ENCODE assay signal across 12 cellular contexts in the genomic region with DNA sequence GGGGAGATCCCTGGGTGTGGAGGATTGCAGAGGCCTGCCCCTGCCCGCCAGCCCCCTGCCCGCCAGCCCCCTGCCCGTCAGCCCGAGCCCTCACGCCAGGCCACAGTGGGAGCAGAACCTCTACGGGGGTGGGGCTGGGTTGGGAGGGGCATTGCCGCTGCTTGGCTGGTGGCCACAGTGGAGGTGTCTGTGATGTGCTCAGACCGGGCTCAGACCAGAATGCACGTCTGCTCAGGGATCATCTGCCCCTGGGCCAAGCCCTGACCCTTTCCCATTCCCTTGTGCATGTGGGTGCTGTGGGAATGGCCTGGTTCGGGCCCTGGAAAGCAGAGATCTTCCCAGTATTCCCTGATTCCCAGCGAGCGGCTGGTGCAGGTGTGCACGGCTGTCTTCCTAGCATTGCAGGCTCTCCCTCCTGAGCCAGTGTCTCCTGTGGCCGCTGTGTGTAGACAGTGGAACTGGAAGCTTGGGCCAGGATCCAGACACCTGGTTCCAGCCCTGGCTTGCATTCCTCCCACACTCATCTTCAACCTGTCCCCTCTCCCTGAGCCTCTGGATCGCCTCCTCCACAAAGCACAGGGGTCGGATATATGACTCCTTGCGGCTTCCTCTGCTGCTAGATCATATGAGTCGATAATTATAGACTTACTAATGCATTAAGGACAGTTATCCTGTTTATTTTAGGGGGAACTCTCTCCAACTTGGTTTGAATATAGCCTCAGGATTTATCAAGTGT.
A peak's percentile ranks its signal among the peaks of the same experiment; 100 is the strongest.
DNase-seq lines count a peak whose midpoint lies in the region; ATAC-seq and TF ChIP-seq lines count a peak whose summit lies in the region.
"Had no signal": no experiment of that assay in that cellular context is flagged by ENCODE, and none has a peak within 500 bp of the region (broad histone marks: within the 10 kb centered on the region; RNA-seq: fewer than 3 reads in every experiment).

No MANE protein-coding gene starts in this region.

- intact Hi-C loops in activated naive CD4-positive, alpha-beta T cell treated with anti-CD3 and anti-CD28 coated beads for 36 hours (cut with micrococcal nuclease), result loop anchor here (5.0 kb wide), 2 partner anchors 88 to 433 kb away; a partner anchor contains a TSS

- ATAC-seq in activated naive CD8-positive, alpha-beta T cell treated with anti-CD3 and anti-CD28 coated beads, Interleukin-2, amount 10 ng/mL, durations not matched to agents 7 days and 5 days (ENCODE audit: low read depth), result no peak
- ATAC-seq in GM19463 (IDR thresholded peaks at IDR 0.05; ENCODE audit: unreplicated experiment), result no peak
- no peak for ATAC-seq in HG02623 (IDR thresholded peaks at IDR 0.05; ENCODE audit: unreplicated experiment)
- ATAC-seq in GM19351 (IDR thresholded peaks at IDR 0.05; ENCODE audit: unreplicated experiment), result no peak

- peak; percentile 3 for DNase-seq in activated naive CD4-positive, alpha-beta T cell treated with anti-CD3 and anti-CD28 coated beads for 36 hours
- no peak for DNase-seq in activated naive CD4-positive, alpha-beta T cell treated with anti-CD3 and anti-CD28 coated beads, Interleukin-2, amount 10 ng/mL, durations not matched to agents 7 days and 5 days
- no peak for DNase-seq in activated naive CD8-positive, alpha-beta T cell treated with anti-CD3 and anti-CD28 coated beads, Interleukin-2, amount 10 ng/mL, durations not matched to agents 7 days and 5 days
- DNase-seq in islet precursor cell (peak; percentile 49), type B pancreatic cell (ENCODE audit: extremely low spot score, unreplicated experiment) (no peak)
- DNase-seq: activated CD4-positive, alpha-beta T cell treated with anti-CD3 and anti-CD28 coated beads, Interleukin-2, amount 50 U/mL, for 48 hours; ovary; stimulated activated CD4-positive, alpha-beta T cell treated with anti-CD3 and anti-CD28 coated beads, Interleukin-4, amount 100 ng/mL, for 4 hours had no signal

- POLR2A ChIA-PET in activated naive CD8-positive, alpha-beta T cell treated with anti-CD3 and anti-CD28 coated beads, Interleukin-2, amount 10 ng/mL, durations not matched to agents 7 days and 5 days (lab: Charles Lee), result no interaction called here

- H3K27ac Mint-ChIP-seq in activated naive CD4-positive, alpha-beta T cell treated with anti-CD3 and anti-CD28 coated beads for 36 hours, result no peak overlapping the region
- H3K27ac Mint-ChIP-seq in activated naive CD4-positive, alpha-beta T cell treated with anti-CD3 and anti-CD28 coated beads, Interleukin-2, amount 10 ng/mL, durations not matched to agents 7 days and 5 days, result no peak overlapping the region
- peak overlapping the region; percentile 4 for H3K27ac Mint-ChIP-seq in activated naive CD8-positive, alpha-beta T cell treated with anti-CD3 and anti-CD28 coated beads, Interleukin-2, amount 10 ng/mL, durations not matched to agents 7 days and 5 days
- H3K27ac Mint-ChIP-seq in type B pancreatic cell, result peak overlapping the region; percentile 20
- H3K27ac Mint-ChIP-seq: B cell had no signal

- no peaks in the 10 kb centered on the region for H3K36me3 Mint-ChIP-seq in activated naive CD4-positive, alpha-beta T cell treated with anti-CD3 and anti-CD28 coated beads for 36 hours (ENCODE audit: low read depth)
- no peaks in the 10 kb centered on the region for H3K36me3 Mint-ChIP-seq in activated naive CD4-positive, alpha-beta T cell treated with anti-CD3 and anti-CD28 coated beads, Interleukin-2, amount 10 ng/mL, durations not matched to agents 7 days and 5 days
- H3K36me3 Mint-ChIP-seq in activated naive CD8-positive, alpha-beta T cell treated with anti-CD3 and anti-CD28 coated beads, Interleukin-2, amount 10 ng/mL, durations not matched to agents 7 days and 5 days, result peaks cover 2% of the 10 kb centered on the region
- H3K36me3 Mint-ChIP-seq in type B pancreatic cell, result no peaks in the 10 kb centered on the region

- TF ChIP-seq CTCF in type B pancreatic cell (conservative IDR thresholded peaks at IDR 0.05), result no peak

- CTCF ChIA-PET in activated naive CD4-positive, alpha-beta T cell treated with anti-CD3 and anti-CD28 coated beads for 36 hours (lab: Charles Lee), result interaction anchor here (0.9 to 1.2 kb wide), 3 partner anchors 114 to 164 kb away, joined by 3 to 5 read pairs (median 3); no protein-coding TSS in a partner anchor
- CTCF ChIA-PET in activated naive CD4-positive, alpha-beta T cell treated with anti-CD3 and anti-CD28 coated beads, Interleukin-2, amount 10 ng/mL, durations not matched to agents 7 days and 5 days (lab: Charles Lee), result interaction anchor here (1.2 to 2.5 kb wide), 2 partner anchors 141 to 164 kb away, joined by 3 to 7 read pairs; no protein-coding TSS in a partner anchor

- H3K4me1 Mint-ChIP-seq in activated naive CD4-positive, alpha-beta T cell treated with anti-CD3 and anti-CD28 coated beads for 36 hours (ENCODE audit: low read depth), result peaks cover 88% of the 10 kb centered on the region
- peaks cover 77% of the 10 kb centered on the region for H3K4me1 Mint-ChIP-seq in activated naive CD4-positive, alpha-beta T cell treated with anti-CD3 and anti-CD28 coated beads, Interleukin-2, amount 10 ng/mL, durations not matched to agents 7 days and 5 days
- H3K4me1 Mint-ChIP-seq in activated naive CD8-positive, alpha-beta T cell treated with anti-CD3 and anti-CD28 coated beads, Interleukin-2, amount 10 ng/mL, durations not matched to agents 7 days and 5 days, result peaks cover 63% of the 10 kb centered on the region
- peaks cover 26% of the 10 kb centered on the region for H3K4me1 Mint-ChIP-seq in type B pancreatic cell (ENCODE audit: unreplicated experiment)

- H3K4me3 Mint-ChIP-seq in activated naive CD4-positive, alpha-beta T cell treated with anti-CD3 and anti-CD28 coated beads for 36 hours, result no peak overlapping the region
- H3K4me3 Mint-ChIP-seq in activated naive CD4-positive, alpha-beta T cell treated with anti-CD3 and anti-CD28 coated beads, Interleukin-2, amount 10 ng/mL, durations not matched to agents 7 days and 5 days, result no peak overlapping the region
- H3K4me3 Mint-ChIP-seq in activated naive CD8-positive, alpha-beta T cell treated with anti-CD3 and anti-CD28 coated beads, Interleukin-2, amount 10 ng/mL, durations not matched to agents 7 days and 5 days, result no peak overlapping the region
- H3K4me3 Mint-ChIP-seq in type B pancreatic cell, result peak overlapping the region; percentile 9
- H3K4me3 Mint-ChIP-seq: B cell had no signal

- no peaks in the 10 kb centered on the region for H3K27me3 Mint-ChIP-seq in activated naive CD4-positive, alpha-beta T cell treated with anti-CD3 and anti-CD28 coated beads for 36 hours (ENCODE audit: low read depth)
- peaks cover 3% of the 10 kb centered on the region for H3K27me3 Mint-ChIP-seq in activated naive CD4-positive, alpha-beta T cell treated with anti-CD3 and anti-CD28 coated beads, Interleukin-2, amount 10 ng/mL, durations not matched to agents 7 days and 5 days
- H3K27me3 Mint-ChIP-seq in activated naive CD8-positive, alpha-beta T cell treated with anti-CD3 and anti-CD28 coated beads, Interleukin-2, amount 10 ng/mL, durations not matched to agents 7 days and 5 days, result no peaks in the 10 kb centered on the region
- H3K27me3 Mint-ChIP-seq in type B pancreatic cell, result peaks cover 5% of the 10 kb centered on the region
- H3K27me3 Mint-ChIP-seq: B cell had no signal

- no peaks in the 10 kb centered on the region for H3K9me3 Mint-ChIP-seq in activated naive CD4-positive, alpha-beta T cell treated with anti-CD3 and anti-CD28 coated beads for 36 hours
- no peaks in the 10 kb centered on the region for H3K9me3 Mint-ChIP-seq in activated naive CD4-positive, alpha-beta T cell treated with anti-CD3 and anti-CD28 coated beads, Interleukin-2, amount 10 ng/mL, durations not matched to agents 7 days and 5 days
- H3K9me3 Mint-ChIP-seq in activated naive CD8-positive, alpha-beta T cell treated with anti-CD3 and anti-CD28 coated beads, Interleukin-2, amount 10 ng/mL, durations not matched to agents 7 days and 5 days, result peaks cover 5% of the 10 kb centered on the region
- H3K9me3 Mint-ChIP-seq in type B pancreatic cell, result no peaks in the 10 kb centered on the region

Comparison
In these comparisons a context has a peak if more than half of its experiments do, and no peak if none do; other contexts are left out.
1. DNase-seq: peak in activated naive CD4-positive, alpha-beta T cell treated with anti-CD3 and anti-CD28 coated beads for 36 hours (single experiment) and islet precursor cell (single experiment); none in activated naive CD4-positive, alpha-beta T cell treated with anti-CD3 and anti-CD28 coated beads, Interleukin-2, amount 10 ng/mL, durations not matched to agents 7 days and 5 days (single experiment), activated naive CD8-positive, alpha-beta T cell treated with anti-CD3 and anti-CD28 coated beads, Interleukin-2, amount 10 ng/mL, durations not matched to agents 7 days and 5 days (single experiment) and type B pancreatic cell (single experiment).
2. H3K27ac Mint-ChIP-seq: peak in activated naive CD8-positive, alpha-beta T cell treated with anti-CD3 and anti-CD28 coated beads, Interleukin-2, amount 10 ng/mL, durations not matched to agents 7 days and 5 days (single experiment) and type B pancreatic cell (single experiment); none in activated naive CD4-positive, alpha-beta T cell treated with anti-CD3 and anti-CD28 coated beads for 36 hours (single experiment) and activated naive CD4-positive, alpha-beta T cell treated with anti-CD3 and anti-CD28 coated beads, Interleukin-2, amount 10 ng/mL, durations not matched to agents 7 days and 5 days (single experiment).